Comparison of ENCODE assay signal across 8 cellular contexts in genomic region chr10:13099666-13100348, GRCh38. TPM values are rescaled to one million over a fixed set of nuclear protein-coding genes. Genes with fewer than 3 reads are reported as not detected.
DNase-seq lines count a peak whose midpoint lies in the region; ATAC-seq and TF ChIP-seq lines count a peak whose summit lies in the region.

Gene OPTN (plus strand): TSS chr10:13100163. CDS start chr10:13109123, 8,960 bp downstream.

- POLR2A ChIA-PET in naive thymus-derived CD8-positive, alpha-beta T cell (lab: Charles Lee): interaction anchor here (2.0 to 2.5 kb wide), 2 partner anchors 9 to 202 kb away, joined by 13 to 15 read pairs; no protein-coding TSS in a partner anchor

- H3K36me3 Mint-ChIP-seq in naive thymus-derived CD8-positive, alpha-beta T cell: peaks cover 0 to 6% (median 1%) of the 10 kb centered on the region in 3 donors

- in situ Hi-C loops in Caki2 (cut with HindIII; ENCODE audit: low pct_unique_long_range_greater_than_20kb, low sequenced_read_pairs): no loop called here

- no peaks in the 10 kb centered on the region for H3K9me3 Mint-ChIP-seq in naive thymus-derived CD8-positive, alpha-beta T cell

- H3K27me3 Mint-ChIP-seq in naive thymus-derived CD8-positive, alpha-beta T cell: no peaks in the 10 kb centered on the region

- H3K4me3 Mint-ChIP-seq in naive thymus-derived CD8-positive, alpha-beta T cell: peak within 1 kb of the TSS; percentile 75 to 96 (median 96)

- peak within 1 kb of the TSS; percentile 93 to 98 (median 96) for H3K27ac Mint-ChIP-seq in naive thymus-derived CD8-positive, alpha-beta T cell

- peak within 1 kb of the TSS; percentile 84 for H3K4me3 ChIP-seq in fibroblast of mammary gland (ENCODE audit: control insufficient read depth, low read depth, low read length)

- peaks cover 29 to 44% (median 41%) of the 10 kb centered on the region in 4 donors for H3K4me1 Mint-ChIP-seq in naive thymus-derived CD8-positive, alpha-beta T cell

- DNase-seq in Caki2 (ENCODE audit: low read depth): peak; percentile 94
- peak; percentile 77 for DNase-seq in HT-29 (ENCODE audit: low spot score)
- peak; percentile 54 to 67 for DNase-seq in activated T-helper 1 cell treated with anti-CD3 and anti-CD28 coated beads, Interleukin-2, amount 50 U/mL, for 16 hours (ENCODE audit: low read depth in 1 of 2, low spot score in 1 of 2)
- peak; percentile 76 for DNase-seq in fibroblast of mammary gland (ENCODE audit: low read depth)
- peak; percentile 65 to 85 (median 78) for DNase-seq in naive thymus-derived CD8-positive, alpha-beta T cell
- peak; percentile 83 for DNase-seq in stimulated activated naive CD4-positive, alpha-beta T cell treated with Interleukin-2 at 50 U/mL for 16 hours (lab: John Stamatoyannopoulos, UW)

- peak; percentile 51 for ATAC-seq in GM19467 (IDR thresholded peaks at IDR 0.05; ENCODE audit: unreplicated experiment)
- peak; percentile 76 to 77 for ATAC-seq in naive thymus-derived CD8-positive, alpha-beta T cell

- TF ChIP-seq CTCF in fibroblast of mammary gland (conservative IDR thresholded peaks at IDR 0.05; ENCODE audit: control insufficient read depth, insufficient read depth, low read depth, low read length): peak; percentile 68

TF ChIP-seq in PFSK-1, 5 proteins besides CTCF, POLR2A, EP300 and RAD21:
- TF ChIP-seq FOXP2 (optimal IDR thresholded peaks at IDR 0.05; ENCODE audit: borderline replicate concordance, extremely low read depth, extremely low read length, insufficient read depth) (peak; percentile 22), TAF1 (IDR thresholded peaks at IDR 0.05; ENCODE audit: borderline replicate concordance, insufficient read depth, low read length) (no peak)

RNA-seq across cellular contexts. Expression of gene OPTN, which starts in this region (rescaled TPM):
- 22.0 and 33.1 TPM in 2 replicates for total RNA-seq in Caki2 (2014; rRNA removed; shearing (Covaris generic); ENCODE audit: low replicate concordance)
- total RNA-seq in HT-29 (2014; rRNA removed; shearing (Covaris generic)): 20.3 and 21.2 TPM in 2 replicates
- 22.9 TPM for polyA plus RNA-seq in PFSK-1 (2012; ENCODE audit: insufficient read length, low read depth)
- total RNA-seq in naive thymus-derived CD8-positive, alpha-beta T cell: 10 to 100 TPM; 43.9 to 52.1 TPM
- 10 to 100 TPM; 25.8 to 35.1 (median 27.1) TPM for polyA plus RNA-seq in naive thymus-derived CD8-positive, alpha-beta T cell

Comparison
In these comparisons a context has a peak if more than half of its experiments do, and no peak if none do; other contexts are left out.
1. Peak in every context shown above with its lines: DNase-seq, ATAC-seq and H3K4me3 ChIP-seq.